In the genomic region with DNA sequence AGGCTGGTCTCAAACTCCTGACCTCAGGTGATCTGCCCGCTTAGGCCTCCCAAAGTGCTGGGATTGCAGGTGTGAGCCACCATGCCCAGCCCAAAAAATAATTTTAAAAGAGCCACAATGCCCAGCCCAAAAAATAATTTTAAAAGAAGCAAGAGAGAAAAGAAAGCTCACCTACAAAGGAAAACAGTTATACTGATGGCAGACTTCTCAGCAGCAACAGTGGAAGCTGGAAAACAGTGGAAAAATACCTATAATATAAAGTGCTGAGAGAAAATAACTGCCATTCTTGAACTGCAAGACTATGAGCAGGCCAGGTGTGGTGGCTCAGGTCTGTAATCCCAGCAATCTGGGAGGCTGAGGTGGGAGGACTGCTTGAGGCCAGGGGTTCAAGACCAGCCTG, we compare ENCODE assay signal across 11 cellular contexts. TPM values are rescaled to one million over a fixed set of nuclear protein-coding genes. Genes with fewer than 3 reads are reported as not detected.
"Had no signal": no experiment of that assay in that cellular context is flagged by ENCODE, and none has a peak within 500 bp of the region (broad histone marks: within the 10 kb centered on the region; RNA-seq: fewer than 3 reads in every experiment).

No MANE protein-coding gene starts in this region.

- H2AFZ ChIP-seq: GM23248 had no signal

- DNase-seq: GM23248, GOT3, H7, HFFc6, IMR-90, KBM-7 had no signal

- H3K9me3 Mint-ChIP-seq: HFFc6 had no signal

- H3K27ac Mint-ChIP-seq: HFFc6 had no signal

- H3K9me3 ChIP-seq: HAP-1 had no signal

- H3K36me3 ChIP-seq: HAP-1 had no signal

- ATAC-seq: HCT116 had no signal

- H3K9ac ChIP-seq: GM23248, KMS-11 had no signal

- H3K4me2 ChIP-seq: KMS-11 had no signal

- H3K4me3 ChIP-seq: GM23248, HAP-1 had no signal

- H3K4me3 Mint-ChIP-seq: HFFc6 had no signal

- H3K27ac ChIP-seq: GM23248, KMS-11 had no signal

RNA-seq across cellular contexts. Expression of gene SCRG1, which starts 51.4 kb away (rescaled TPM):
- total RNA-seq: H4, H7, HFFc6, HT-29 had no signal
